In the genomic region with DNA sequence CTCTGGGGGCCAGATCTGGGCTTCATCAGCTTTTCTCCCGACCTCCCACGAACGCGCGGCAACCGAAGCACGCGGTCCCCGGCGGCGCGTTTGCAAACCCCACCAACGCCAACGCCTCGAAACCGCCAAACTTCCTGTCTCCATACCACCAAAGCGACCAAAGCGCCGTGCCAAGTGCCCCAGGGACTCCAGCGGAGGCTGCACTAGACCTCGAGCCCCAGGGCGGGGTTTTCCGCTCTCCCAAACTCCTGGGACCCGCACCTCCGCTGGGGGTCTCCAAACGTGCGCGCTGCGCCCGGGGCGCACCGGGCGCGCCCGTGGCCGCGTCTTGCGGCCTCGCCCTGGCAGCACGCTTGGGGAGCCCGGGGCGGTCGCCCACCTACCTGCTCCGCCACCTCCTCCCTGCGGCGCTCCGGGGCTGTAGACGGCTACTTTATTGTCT, we compare ENCODE assay signal across 9 cellular contexts.
A peak's percentile ranks its signal among the peaks of the same experiment; 100 is the strongest.
DNase-seq lines count a peak whose midpoint lies in the region; ATAC-seq and TF ChIP-seq lines count a peak whose summit lies in the region.
"Had no signal": no experiment of that assay in that cellular context is flagged by ENCODE, and none has a peak within 500 bp of the region (broad histone marks: within the 10 kb centered on the region; RNA-seq: fewer than 3 reads in every experiment).

No MANE protein-coding gene starts in this region.

- H3K9me3 ChIP-seq in PC-9 (ENCODE audit: insufficient read depth, low read depth): no peaks in the 10 kb centered on the region

- CTCF ChIA-PET in PC-9 (lab: Charles Lee): no interaction called here
- CTCF ChIA-PET in activated naive CD4-positive, alpha-beta T cell treated with anti-CD3 and anti-CD28 coated beads for 36 hours (lab: Charles Lee): no interaction called here

- H3K4me1 ChIP-seq in PC-9 (replicated peaks; ENCODE audit: insufficient read depth): no peaks in the 10 kb centered on the region

- TF ChIP-seq CTCF in epithelial cell of proximal tubule (conservative IDR thresholded peaks at IDR 0.05; ENCODE audit: low read depth, low read length) (no peak), mesothelial cell of epicardium (IDR thresholded peaks at IDR 0.05; ENCODE audit: unreplicated experiment) (no peak), PC-9 (conservative IDR thresholded peaks at IDR 0.05) (no peak)

- no peak overlapping the region for H3K4me3 Mint-ChIP-seq in stimulated activated naive CD8-positive, alpha-beta T cell treated with anti-CD3 and anti-CD28 coated beads, Interleukin-15, amount 100 ng/mL, for 72 hours
- H3K4me3 Mint-ChIP-seq in mesothelial cell of epicardium: peak overlapping the region; percentile 67
- no peak overlapping the region for H3K4me3 Mint-ChIP-seq in activated naive CD4-positive, alpha-beta T cell treated with anti-CD3 and anti-CD28 coated beads for 36 hours
- H3K4me3 Mint-ChIP-seq in natural killer cell treated with Interleukin-12 subunit alpha and Interleukin-12 subunit beta and Interleukin-15 and Interleukin-18, amount 100 ng/mL, for 72 hours: no peak overlapping the region

- ATAC-seq in stimulated activated naive CD8-positive, alpha-beta T cell treated with anti-CD3 and anti-CD28 coated beads, Interleukin-15, amount 100 ng/mL, for 72 hours: peak; percentile 48
- ATAC-seq in stimulated activated naive CD8-positive, alpha-beta T cell treated with anti-CD3 and anti-CD28 coated beads, Interleukin-15, Interleukin-2, amounts not matched to agents 100 U/mL and 50 U/mL, for 24 hours: no peak
- ATAC-seq in GM19351 (IDR thresholded peaks at IDR 0.05; ENCODE audit: unreplicated experiment): no peak
- no peak for ATAC-seq in natural killer cell treated with Interleukin-12 subunit alpha and Interleukin-12 subunit beta and Interleukin-15 and Interleukin-18, amount 100 ng/mL, for 72 hours

- H3K4me1 Mint-ChIP-seq in stimulated activated naive CD8-positive, alpha-beta T cell treated with anti-CD3 and anti-CD28 coated beads, Interleukin-15, amount 100 ng/mL, for 72 hours: peaks cover 15% of the 10 kb centered on the region
- peaks cover 20% of the 10 kb centered on the region for H3K4me1 Mint-ChIP-seq in mesothelial cell of epicardium
- peaks cover 6% of the 10 kb centered on the region for H3K4me1 Mint-ChIP-seq in activated naive CD4-positive, alpha-beta T cell treated with anti-CD3 and anti-CD28 coated beads for 36 hours (ENCODE audit: low read depth)
- peaks cover 0 to 3% of the 10 kb centered on the region in 2 donors for H3K4me1 Mint-ChIP-seq in natural killer cell treated with Interleukin-12 subunit alpha and Interleukin-12 subunit beta and Interleukin-15 and Interleukin-18, amount 100 ng/mL, for 72 hours (ENCODE audit: low read depth in 2 of 2)

- H3K27ac Mint-ChIP-seq in stimulated activated naive CD8-positive, alpha-beta T cell treated with anti-CD3 and anti-CD28 coated beads, Interleukin-15, amount 100 ng/mL, for 72 hours: no peak overlapping the region
- no peak overlapping the region for H3K27ac Mint-ChIP-seq in mesothelial cell of epicardium
- H3K27ac Mint-ChIP-seq in activated naive CD4-positive, alpha-beta T cell treated with anti-CD3 and anti-CD28 coated beads for 36 hours: no peak overlapping the region
- no peak overlapping the region for H3K27ac Mint-ChIP-seq in natural killer cell treated with Interleukin-12 subunit alpha and Interleukin-12 subunit beta and Interleukin-15 and Interleukin-18, amount 100 ng/mL, for 72 hours

- H3K27me3 ChIP-seq in PC-9 (ENCODE audit: insufficient read depth, low read depth): peaks cover 9% of the 10 kb centered on the region; the same call in 1 of the 2 replicates

- no peaks in the 10 kb centered on the region for H3K36me3 Mint-ChIP-seq in mesothelial cell of epicardium
- H3K36me3 Mint-ChIP-seq in activated naive CD4-positive, alpha-beta T cell treated with anti-CD3 and anti-CD28 coated beads for 36 hours (ENCODE audit: low read depth): no peaks in the 10 kb centered on the region
- H3K36me3 Mint-ChIP-seq in natural killer cell treated with Interleukin-12 subunit alpha and Interleukin-12 subunit beta and Interleukin-15 and Interleukin-18, amount 100 ng/mL, for 72 hours: no peaks in the 10 kb centered on the region

- peak in 1 of 2 donors; percentile 11 for DNase-seq in stimulated activated naive CD8-positive, alpha-beta T cell treated with anti-CD3 and anti-CD28 coated beads, Interleukin-15, amount 100 ng/mL, for 72 hours
- DNase-seq in stimulated activated naive CD8-positive, alpha-beta T cell treated with anti-CD3 and anti-CD28 coated beads, Interleukin-15, Interleukin-2, amounts not matched to agents 100 U/mL and 50 U/mL, for 24 hours: no peak
- DNase-seq in epithelial cell of proximal tubule (ENCODE audit: low read depth) (no peak), mesothelial cell of epicardium (ENCODE audit: low spot score in 2 of 2, unreplicated experiment in 2 of 2) (no peak), PC-9 (no peak)
- DNase-seq in activated naive CD4-positive, alpha-beta T cell treated with anti-CD3 and anti-CD28 coated beads for 36 hours: no peak
- DNase-seq in natural killer cell treated with Interleukin-12 subunit alpha and Interleukin-12 subunit beta and Interleukin-15 and Interleukin-18, amount 100 ng/mL, for 72 hours (ENCODE audit: low spot score): no peak
- DNase-seq: stimulated activated CD4-positive, alpha-beta T cell treated with anti-CD3 and anti-CD28 coated beads, Interleukin-4, amount 100 ng/mL, for 1 hour had no signal

- H3K9me3 Mint-ChIP-seq in stimulated activated naive CD8-positive, alpha-beta T cell treated with anti-CD3 and anti-CD28 coated beads, Interleukin-15, amount 100 ng/mL, for 72 hours: no peaks in the 10 kb centered on the region
- H3K9me3 Mint-ChIP-seq in mesothelial cell of epicardium: no peaks in the 10 kb centered on the region
- H3K9me3 Mint-ChIP-seq in activated naive CD4-positive, alpha-beta T cell treated with anti-CD3 and anti-CD28 coated beads for 36 hours: no peaks in the 10 kb centered on the region
- no peaks in the 10 kb centered on the region for H3K9me3 Mint-ChIP-seq in natural killer cell treated with Interleukin-12 subunit alpha and Interleukin-12 subunit beta and Interleukin-15 and Interleukin-18, amount 100 ng/mL, for 72 hours

- no peaks in the 10 kb centered on the region for H3K9me2 ChIP-seq in PC-9 (ENCODE audit: insufficient read depth)

- H3K79me2 ChIP-seq in PC-9 (ENCODE audit: low read depth): no peaks in the 10 kb centered on the region

- H3K27ac ChIP-seq in PC-9: no peak overlapping the region

- no peak overlapping the region for H2AFZ ChIP-seq in PC-9

- H3K4me2 ChIP-seq in PC-9: no peak overlapping the region

- H3F3A ChIP-seq in PC-9 (ENCODE audit: insufficient read depth, low read depth): no peaks in the 10 kb centered on the region

- peak overlapping the region; percentile 46 for H3K4me3 ChIP-seq in epithelial cell of proximal tubule (ENCODE audit: low read depth, low read length)
- no peak overlapping the region for H3K4me3 ChIP-seq in PC-9

- intact Hi-C loops in PC-9 (cut with micrococcal nuclease; ENCODE audit: unreplicated experiment): no loop called here
- intact Hi-C loops in activated naive CD4-positive, alpha-beta T cell treated with anti-CD3 and anti-CD28 coated beads for 36 hours (cut with micrococcal nuclease): no loop called here

- H3K36me3 ChIP-seq in PC-9 (ENCODE audit: low read depth): no peaks in the 10 kb centered on the region

- no peaks in the 10 kb centered on the region for H4K20me1 ChIP-seq in PC-9 (ENCODE audit: insufficient read depth)

- no TSS peak for BruUV-seq in PC-9 (replicated peaks; lab: Mats Ljungman, UMichigan)

- POLR2A ChIA-PET in PC-9 (lab: Charles Lee; ENCODE audit: unreplicated experiment): no interaction called here

- peaks cover 49% of the 10 kb centered on the region for H3K27me3 Mint-ChIP-seq in stimulated activated naive CD8-positive, alpha-beta T cell treated with anti-CD3 and anti-CD28 coated beads, Interleukin-15, amount 100 ng/mL, for 72 hours
- peaks cover 89% of the 10 kb centered on the region for H3K27me3 Mint-ChIP-seq in mesothelial cell of epicardium (ENCODE audit: low read depth)
- H3K27me3 Mint-ChIP-seq in activated naive CD4-positive, alpha-beta T cell treated with anti-CD3 and anti-CD28 coated beads for 36 hours (ENCODE audit: low read depth): peaks cover 37% of the 10 kb centered on the region
- peaks cover 27 to 57% of the 10 kb centered on the region in 2 donors for H3K27me3 Mint-ChIP-seq in natural killer cell treated with Interleukin-12 subunit alpha and Interleukin-12 subunit beta and Interleukin-15 and Interleukin-18, amount 100 ng/mL, for 72 hours
